ENCODE assay signal across 8 cellular contexts in genomic region chr12:27244680-27245005, GRCh38. TPM values are rescaled to one million over a fixed set of nuclear protein-coding genes. Genes with fewer than 3 reads are reported as not detected.
DNase-seq lines count a peak whose midpoint lies in the region; ATAC-seq and TF ChIP-seq lines count a peak whose summit lies in the region.

No MANE protein-coding gene starts in this region.

- peak overlapping the region; percentile 85 for H2AFZ ChIP-seq in neural progenitor cell (replicated peaks)

- H3K79me2 ChIP-seq in neural progenitor cell (ENCODE audit: low read depth), result peaks cover 52% of the 10 kb centered on the region

- H3K4me1 Mint-ChIP-seq in neural progenitor cell, result peaks cover 20% of the 10 kb centered on the region

- H3K36me3 ChIP-seq in ectodermal cell (ENCODE audit: control insufficient read depth, insufficient read depth, low read length) (no peaks in the 10 kb centered on the region), neural progenitor cell (no peaks in the 10 kb centered on the region)

- H3K9ac ChIP-seq in neural progenitor cell, result peak overlapping the region; percentile 71

- H4K20me1 ChIP-seq in neural progenitor cell (ENCODE audit: low read depth), result peaks cover 26% of the 10 kb centered on the region

- H3K4me3 Mint-ChIP-seq in neural progenitor cell, result peak overlapping the region; percentile 100

- H3K4me2 ChIP-seq in neural progenitor cell, result peak overlapping the region; percentile 98

- peaks cover 15% of the 10 kb centered on the region for H3F3A ChIP-seq in neural progenitor cell (ENCODE audit: low read depth)

- DNase-seq in NB4 (ENCODE audit: low read depth), result no peak
- no peak for DNase-seq in neural progenitor cell (ENCODE audit: low spot score)

- no peaks in the 10 kb centered on the region for H3K9me3 Mint-ChIP-seq in neural progenitor cell

- H3K27ac ChIP-seq in ectodermal cell (ENCODE audit: insufficient read depth, low read depth, low read length, poor library complexity, severe bottlenecking) (no peak overlapping the region), neural progenitor cell (no peak overlapping the region)

- H3K9me3 ChIP-seq in ectodermal cell (ENCODE audit: control insufficient read depth, low read length) (no peaks in the 10 kb centered on the region), neural progenitor cell (ENCODE audit: low read depth) (no peaks in the 10 kb centered on the region)

- H3K4me1 ChIP-seq in ectodermal cell (ENCODE audit: control insufficient read depth, insufficient read depth, low read length), result peaks cover 10% of the 10 kb centered on the region
- peaks cover 21% of the 10 kb centered on the region for H3K4me1 ChIP-seq in neural progenitor cell

- peaks cover 8% of the 10 kb centered on the region for H3K36me3 Mint-ChIP-seq in neural progenitor cell

- TF ChIP-seq CTCF in GM12875 (IDR thresholded peaks at IDR 0.05; ENCODE audit: borderline replicate concordance, insufficient read depth, low read depth, low read length) (no peak), NB4 (IDR thresholded peaks at IDR 0.05; ENCODE audit: low read depth, low read length) (no peak), neural progenitor cell (IDR thresholded peaks at IDR 0.05) (no peak)

- 0% methylated on average over 9 to 12 of the region's 13 CpGs for WGBS in ectodermal cell, 2 experiments

- H3K27me3 Mint-ChIP-seq in neural progenitor cell (ENCODE audit: insufficient read depth, low read depth), result peaks cover 4% of the 10 kb centered on the region

- H3K27me3 ChIP-seq in ectodermal cell (ENCODE audit: control insufficient read depth, insufficient read depth, low read length, poor library complexity, severe bottlenecking), result no peaks in the 10 kb centered on the region
- no peaks in the 10 kb centered on the region for H3K27me3 ChIP-seq in neural progenitor cell

- no peak for ATAC-seq in HG03442 (IDR thresholded peaks at IDR 0.05; ENCODE audit: unreplicated experiment)
- no peak for ATAC-seq in HG02970 (IDR thresholded peaks at IDR 0.05; ENCODE audit: low FRiP score, unreplicated experiment)
- ATAC-seq in GM19023 (IDR thresholded peaks at IDR 0.05; ENCODE audit: unreplicated experiment), result no peak
- no peak for ATAC-seq in GM21381 (IDR thresholded peaks at IDR 0.05; ENCODE audit: unreplicated experiment)

- H3K27ac Mint-ChIP-seq in neural progenitor cell, result peak overlapping the region; percentile 97

- no peak for TF ChIP-seq POLR2A in NB4 (IDR thresholded peaks at IDR 0.05; ENCODE audit: extremely low read depth, insufficient read length)

- H3K4me3 ChIP-seq in GM12875 (ENCODE audit: low read depth, low read length), result peak overlapping the region; percentile 93
- peak overlapping the region; percentile 83 for H3K4me3 ChIP-seq in NB4 (ENCODE audit: low read depth, low read length)
- H3K4me3 ChIP-seq in ectodermal cell (ENCODE audit: insufficient read depth, low read depth, low read length), result peak overlapping the region; percentile 87
- peak overlapping the region; percentile 71 for H3K4me3 ChIP-seq in neural progenitor cell

RNA-seq across cellular contexts. Expression of gene STK38L, which starts 0.6 kb away (rescaled TPM):
- polyA plus RNA-seq in ectodermal cell (2013, experiment 1 of 4), result 33.4 TPM
- polyA plus RNA-seq in ectodermal cell (2013, experiment 2 of 4), result 34.7 TPM
- polyA plus RNA-seq in ectodermal cell (2013, experiment 3 of 4), result 28.2 TPM
- 26.1 TPM for polyA plus RNA-seq in ectodermal cell (2013, experiment 4 of 4)
- total RNA-seq in neural progenitor cell (ENCODE audit: low replicate concordance), result 40.4 and 62.6 TPM in 2 replicates
